Comparison of ENCODE assay signal across 6 cellular contexts in the genomic region with DNA sequence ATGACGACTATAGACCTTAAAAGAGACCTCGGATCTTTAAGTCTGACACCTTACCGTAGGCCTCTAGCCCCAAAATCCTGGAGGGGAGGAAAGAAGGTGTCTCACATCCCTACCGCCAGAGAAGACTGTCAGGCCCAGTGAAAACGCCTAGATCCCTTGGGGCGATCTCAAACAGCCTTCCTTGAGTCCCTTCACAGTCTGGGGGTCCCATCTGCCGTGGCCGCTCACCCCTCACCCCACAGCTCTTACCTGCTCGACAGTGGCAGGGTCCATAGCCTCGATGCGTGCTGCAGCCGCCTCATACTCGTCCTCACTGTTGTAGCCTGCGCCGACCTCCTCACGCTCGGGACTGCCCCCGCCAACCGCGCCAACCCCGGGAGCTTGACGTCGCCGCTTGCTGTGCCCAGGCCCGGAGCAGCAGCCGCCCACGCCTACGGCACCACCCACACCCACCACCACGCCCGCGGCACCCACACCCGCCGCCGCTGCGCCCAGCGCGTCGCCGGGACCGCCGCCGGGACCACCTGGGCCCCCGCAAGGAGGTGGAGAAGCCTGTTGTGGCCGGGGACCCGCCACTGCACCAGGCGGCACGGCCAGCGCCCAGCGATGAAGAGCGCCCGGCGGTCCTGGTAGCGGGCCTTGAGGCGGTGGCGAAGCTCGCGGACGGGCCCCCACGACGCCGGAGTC. TPM values are rescaled to one million over a fixed set of nuclear protein-coding genes. Genes with fewer than 3 reads are reported as not detected.
DNase-seq lines count a peak whose midpoint lies in the region.

No MANE protein-coding gene starts in this region.

- H3K79me1 ChIP-seq in mesenchymal stem cell (replicated peaks; ENCODE audit: low read length, poor library complexity, severe bottlenecking), result no peaks in the 10 kb centered on the region

- in situ Hi-C loops in KBM-7 (cut with MboI; ENCODE audit: low pct_unique_long_range_greater_than_20kb, low sequenced_read_pairs), result no loop called here

- peak overlapping the region in 1 of 2 experiments; percentile 52 for H2BK12ac ChIP-seq in mesenchymal stem cell (ENCODE audit: low read length in 2 of 2)

- whole genome bisulfite sequencing in mesenchymal stem cell, result 5% methylated on average over 21 of the region's 61 CpGs

- H3K4me2 ChIP-seq in mesenchymal stem cell (ENCODE audit: low read length, poor library complexity, severe bottlenecking), result peak overlapping the region; percentile 83

- peak overlapping the region; percentile 36 to 91 for H3K14ac ChIP-seq in mesenchymal stem cell (ENCODE audit: low read length in 2 of 2)

- peak overlapping the region; percentile 28 for H4K8ac ChIP-seq in mesenchymal stem cell (ENCODE audit: low read length)

- peak overlapping the region; percentile 97 for H3K9ac ChIP-seq in mesenchymal stem cell (ENCODE audit: low read length)

- H3K27ac ChIP-seq in mesenchymal stem cell (ENCODE audit: low read length, poor library complexity, severe bottlenecking), result no peak overlapping the region

- peaks cover 0 to 3% of the 10 kb centered on the region in 2 experiments for H3K27me3 ChIP-seq in mesenchymal stem cell (ENCODE audit: control insufficient read depth in 1 of 2, insufficient read depth in 1 of 2, low read length in 2 of 2)

- peak overlapping the region; percentile 50 for H4K91ac ChIP-seq in mesenchymal stem cell (ENCODE audit: low read length)

- H2AK5ac ChIP-seq in mesenchymal stem cell (ENCODE audit: low read length, severe bottlenecking), result no peak overlapping the region

- H2BK120ac ChIP-seq in mesenchymal stem cell (ENCODE audit: low read depth, low read length), result no peak overlapping the region

- H3K4me1 Mint-ChIP-seq in activated naive CD8-positive, alpha-beta T cell (ENCODE audit: low read depth), result peaks cover 55% of the 10 kb centered on the region

- no peaks in the 10 kb centered on the region for H3K9me3 Mint-ChIP-seq in activated naive CD8-positive, alpha-beta T cell (ENCODE audit: low read depth)

- H3K27ac Mint-ChIP-seq in activated naive CD8-positive, alpha-beta T cell, result peak overlapping the region; percentile 86

- H3K4me3 Mint-ChIP-seq in activated naive CD8-positive, alpha-beta T cell, result peak overlapping the region; percentile 87

- no peaks in the 10 kb centered on the region for H3K9me3 ChIP-seq in mesenchymal stem cell (ENCODE audit: control insufficient read depth, low read length)

- H3K4me1 ChIP-seq in mesenchymal stem cell (ENCODE audit: control insufficient read depth, insufficient read depth, low read depth, low read length), result peaks cover 6% of the 10 kb centered on the region

- H3K4me3 ChIP-seq in mesenchymal stem cell (ENCODE audit: insufficient read depth in 1 of 2, low read depth in 1 of 2, low read length in 2 of 2), result peak overlapping the region; percentile 78 to 87

- H3K36me3 Mint-ChIP-seq in activated naive CD8-positive, alpha-beta T cell, result no peaks in the 10 kb centered on the region

- no peaks in the 10 kb centered on the region for H3K27me3 Mint-ChIP-seq in activated naive CD8-positive, alpha-beta T cell

- DNase-seq in HuH-7.5 (ENCODE audit: low spot score) (peak; percentile 35), mesenchymal stem cell (no peak), NOMO-1 (lab: John Stamatoyannopoulos, UW; ENCODE audit: unreplicated experiment in 2 of 2) (no peak), NCI-H1105 treated with DMSO at 0.1 percent for 48 hours (lab: John Stamatoyannopoulos, UW) (no peak), KBM-7 (no peak)

- no peak overlapping the region for H2BK15ac ChIP-seq in mesenchymal stem cell (ENCODE audit: low read depth, poor library complexity, severe bottlenecking)

- no peak overlapping the region for H2AFZ ChIP-seq in mesenchymal stem cell (ENCODE audit: low read depth, low read length)

- peak overlapping the region; percentile 70 to 91 for H3K18ac ChIP-seq in mesenchymal stem cell (ENCODE audit: low read depth in 1 of 2, low read length in 2 of 2)

- peak overlapping the region in 1 of 2 experiments; percentile 88 for H3K4ac ChIP-seq in mesenchymal stem cell (ENCODE audit: low read depth in 1 of 2, low read length in 2 of 2)

- H3K36me3 ChIP-seq in mesenchymal stem cell (ENCODE audit: control insufficient read depth in 1 of 2, insufficient read depth in 2 of 2, low read depth in 1 of 2, low read length in 2 of 2), result peaks cover 16 to 25% of the 10 kb centered on the region in 2 experiments

- H2BK5ac ChIP-seq in mesenchymal stem cell (ENCODE audit: low read depth, low read length, poor library complexity, severe bottlenecking), result peak overlapping the region; percentile 57

- H3K23ac ChIP-seq in mesenchymal stem cell (ENCODE audit: low read length in 2 of 2), result peak overlapping the region in 1 of 2 experiments; percentile 80

RNA-seq across cellular contexts. Expression of a gene that starts 0.5 kb away (rescaled TPM):
- polyA plus RNA-seq in mesenchymal stem cell (2013, experiment 1 of 2), result 44.5 TPM
- 44.0 TPM for polyA plus RNA-seq in mesenchymal stem cell (2013, experiment 2 of 2)

RNA-seq across cellular contexts. Expression of a gene that starts 14.8 kb away (rescaled TPM):
- polyA plus RNA-seq in mesenchymal stem cell (2013, experiment 1 of 2), result 4.6 TPM
- polyA plus RNA-seq in mesenchymal stem cell (2013, experiment 2 of 2), result 4.3 TPM

RNA-seq across cellular contexts. Expression of a gene that starts 38.0 kb away (rescaled TPM):
- polyA plus RNA-seq in mesenchymal stem cell (2013, experiment 1 of 2), result 11.0 TPM
- polyA plus RNA-seq in mesenchymal stem cell (2013, experiment 2 of 2), result 10.8 TPM

RNA-seq across cellular contexts. Expression of a gene that starts 45.2 kb away (rescaled TPM):
- 14.9 TPM for polyA plus RNA-seq in mesenchymal stem cell (2013, experiment 1 of 2)
- polyA plus RNA-seq in mesenchymal stem cell (2013, experiment 2 of 2), result 14.8 TPM

RNA-seq across cellular contexts. Expression of a gene that starts 45.4 kb away (rescaled TPM):
- 38.4 TPM for polyA plus RNA-seq in mesenchymal stem cell (2013, experiment 1 of 2)
- 38.1 TPM for polyA plus RNA-seq in mesenchymal stem cell (2013, experiment 2 of 2)
